8 cellular contexts compared by ENCODE assay signal in genomic region chr2:151261240-151261976, GRCh38. TPM values are rescaled to one million over a fixed set of nuclear protein-coding genes. Genes with fewer than 3 reads are reported as not detected.
A peak's percentile ranks its signal among the peaks of the same experiment; 100 is the strongest.
DNase-seq lines count a peak whose midpoint lies in the region; ATAC-seq and TF ChIP-seq lines count a peak whose summit lies in the region.

TSS of gene RBM43 (minus strand) at chr2:151261863. CDS start at chr2:151261727, 136 bp downstream.

- peaks cover 15% of the 10 kb centered on the region for H3K4me1 ChIP-seq in Karpas-422 (ENCODE audit: low read length)
- H3K4me1 ChIP-seq in neuron (ENCODE audit: insufficient read depth, low read length): peaks cover 2% of the 10 kb centered on the region

- H3K4me3 ChIP-seq in Karpas-422 (ENCODE audit: low read length): peak within 1 kb of the TSS; percentile 71
- peak within 1 kb of the TSS; percentile 58 for H3K4me3 ChIP-seq in neuron (ENCODE audit: low read length)

- no peaks in the 10 kb centered on the region for H3K79me2 ChIP-seq in Karpas-422 (ENCODE audit: low read length)

- H4K20me1 ChIP-seq in Karpas-422 (ENCODE audit: insufficient read depth, low read depth, low read length): no peaks in the 10 kb centered on the region

- no peaks in the 10 kb centered on the region for H3K9me2 ChIP-seq in Karpas-422 (replicated peaks; ENCODE audit: insufficient read depth, low read length)

- H3K9ac ChIP-seq in Karpas-422 (ENCODE audit: low read length): peak within 1 kb of the TSS; percentile 78

- H2AFZ ChIP-seq in Karpas-422 (ENCODE audit: low read length): peak within 1 kb of the TSS; percentile 89
- peak within 1 kb of the TSS; percentile 89 for H2AFZ ChIP-seq in neuron (ENCODE audit: low read depth, low read length)

- DNase-seq in EH (ENCODE audit: low read depth): peak; percentile 95
- DNase-seq in Karpas-422: peak; percentile 92
- peak; percentile 81 for DNase-seq in RWPE1 (ENCODE audit: low spot score)
- peak; percentile 71 for DNase-seq in activated gamma-delta T cell treated with anti-CD3 and anti-CD28 coated beads, Interleukin-2, amount 50 U/mL, for 16 hours (ENCODE audit: low read depth)
- DNase-seq in foreskin melanocyte: peak; percentile 77
- DNase-seq in stromal cell of bone marrow (ENCODE audit: low read depth): peak; percentile 97

- TF ChIP-seq CTCF in RWPE1 (conservative IDR thresholded peaks at IDR 0.05; ENCODE audit: low read depth): no peak

- H3K36me3 ChIP-seq in Karpas-422 (ENCODE audit: insufficient read depth, low read length) (no peaks in the 10 kb centered on the region), neuron (ENCODE audit: insufficient read depth, low read length) (no peaks in the 10 kb centered on the region)

- H3K27ac ChIP-seq in Karpas-422 (ENCODE audit: low read length) (peak within 1 kb of the TSS; percentile 39), RWPE1 (peak within 1 kb of the TSS; percentile 94)

- H3K9me3 ChIP-seq in Karpas-422 (ENCODE audit: low read length) (no peaks in the 10 kb centered on the region), neuron (ENCODE audit: low read length) (no peaks in the 10 kb centered on the region)

- H3K27me3 ChIP-seq in Karpas-422 (ENCODE audit: low read length): no peaks in the 10 kb centered on the region
- no peaks in the 10 kb centered on the region for H3K27me3 ChIP-seq in neuron (ENCODE audit: insufficient read depth, low read length)

- POLR2A ChIA-PET in RWPE1 (lab: Yijun Ruan, JAX; ENCODE audit: low non-redundant PET): no interaction called here

- CTCF ChIA-PET in RWPE1 (lab: Yijun Ruan, JAX): interaction anchor here (0.6 to 1.2 kb wide), 3 partner anchors 22 to 149 kb away, joined by 3 read pairs; no protein-coding TSS in a partner anchor

- peak; percentile 95 for ATAC-seq in GM21825 (IDR thresholded peaks at IDR 0.05; ENCODE audit: unreplicated experiment)

- H3K4me2 ChIP-seq in Karpas-422 (ENCODE audit: low read depth, low read length, poor library complexity, severe bottlenecking): peak within 1 kb of the TSS; percentile 82

RNA-seq across cellular contexts. Expression of gene RBM43, which starts in this region (rescaled TPM):
- 3.7 and 4.5 TPM in 2 replicates for total RNA-seq in Karpas-422 (2014; rRNA removed; shearing (Covaris generic); ENCODE audit: low replicate concordance)

Comparison
In these comparisons a context has a peak if more than half of its experiments do, and no peak if none do; other contexts are left out.
1. Peak in every context shown above with its lines: DNase-seq, ATAC-seq, H3K4me3 ChIP-seq and H3K27ac ChIP-seq.